Comparison of ENCODE assay signal across 8 cellular contexts in genomic region chr4:109298279-109299010, GRCh38.
DNase-seq lines count a peak whose midpoint lies in the region; ATAC-seq, FAIRE-seq and TF ChIP-seq lines count a peak whose summit lies in the region.

No MANE protein-coding gene starts in this region.

- peak; percentile 77 for TF ChIP-seq CTCF in C4-2B (conservative IDR thresholded peaks at IDR 0.05)

- DNase-seq in SW480 (ENCODE audit: low spot score) (peak; percentile 52), kidney tubule cell (ENCODE audit: low spot score) (peak; percentile 41), GF-D8 (lab: John Stamatoyannopoulos, UW) (no peak), hepatic stellate cell (ENCODE audit: low spot score) (no peak), HTR-8/SVneo (ENCODE audit: insufficient read length, low spot score) (no peak), islet precursor cell (no peak)

- FAIRE-seq in HTR-8/SVneo (lab: Jason Lieb, UNC) = no peak

- no peak overlapping the region for H3K27ac ChIP-seq in C4-2B

- ATAC-seq in GM21390 (IDR thresholded peaks at IDR 0.05; ENCODE audit: unreplicated experiment) = peak; percentile 45

Comparison
In these comparisons a context has a peak if more than half of its experiments do, and no peak if none do; other contexts are left out.
1. DNase-seq: peak in SW480 (single experiment) and kidney tubule cell (single experiment); none in GF-D8 (single experiment), hepatic stellate cell (single experiment), HTR-8/SVneo (single experiment) and islet precursor cell (single experiment).